ENCODE assay signal across 29 cellular contexts in the genomic region with DNA sequence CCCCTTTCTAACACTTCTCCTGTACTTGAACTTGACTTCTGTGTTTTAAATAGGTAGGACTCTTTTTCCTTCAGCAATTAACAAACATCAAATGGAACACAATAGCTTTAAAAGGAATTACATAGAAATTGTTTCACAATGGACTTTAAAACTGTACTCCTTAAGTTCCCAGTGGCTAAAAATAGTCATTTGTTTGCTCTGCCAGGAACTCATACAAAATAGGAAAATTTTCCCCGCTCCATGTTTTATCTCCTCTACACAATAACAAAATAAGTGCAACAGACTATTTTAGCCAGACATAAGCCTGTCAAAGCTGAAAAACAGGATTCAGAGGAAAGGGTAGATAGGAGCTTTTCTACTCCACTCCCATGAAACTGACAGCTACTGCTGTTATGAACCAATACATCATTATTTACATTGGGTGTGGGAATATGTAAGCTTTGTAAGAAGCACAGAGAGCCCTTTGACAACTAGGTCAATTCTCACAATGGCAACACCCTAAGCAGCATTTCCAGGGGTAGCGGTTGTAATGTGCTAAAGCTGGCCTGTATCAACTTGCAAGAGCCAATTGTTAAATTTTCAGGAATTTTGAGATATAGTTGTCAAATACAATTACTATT.
DNase-seq lines count a peak whose midpoint lies in the region; ATAC-seq and TF ChIP-seq lines count a peak whose summit lies in the region.
"Had no signal": no experiment of that assay in that cellular context is flagged by ENCODE, and none has a peak within 500 bp of the region (broad histone marks: within the 10 kb centered on the region; RNA-seq: fewer than 3 reads in every experiment).

No MANE protein-coding gene starts in this region.

- H3K27me3 Mint-ChIP-seq in natural killer cell (ENCODE audit: low read depth in 2 of 2): peaks cover 0 to 3% of the 10 kb centered on the region in 2 donors
- H3K27me3 Mint-ChIP-seq: CD4-positive, CD25-positive, alpha-beta regulatory T cell; stimulated activated memory B cell treated with anti-CD40 and anti-IgM and Interleukin-4, amounts not matched to agents 10 μg/mL and 1 μg/mL and 100 μg/mL, for 72 hours had no signal

- no peaks in the 10 kb centered on the region for H3K36me3 Mint-ChIP-seq in natural killer cell
- H3K36me3 Mint-ChIP-seq: CD4-positive, CD25-positive, alpha-beta regulatory T cell; immature natural killer cell; mesothelial cell of epicardium; stimulated activated memory B cell treated with anti-CD40 and anti-IgM and Interleukin-4, amounts not matched to agents 10 μg/mL and 1 μg/mL and 100 μg/mL, for 72 hours had no signal

- H3K4me3 Mint-ChIP-seq in natural killer cell: no peak overlapping the region
- H3K4me3 Mint-ChIP-seq: activated CD8-positive, alpha-beta T cell treated with anti-CD3 and anti-CD28 coated beads, Interleukin-2, amount 10 ng/mL, durations not matched to agents 7 days and 5 days; CD4-positive, CD25-positive, alpha-beta regulatory T cell; immature natural killer cell; mesothelial cell of epicardium; nephron; stimulated activated memory B cell treated with anti-CD40 and anti-IgM and Interleukin-4, amounts not matched to agents 10 μg/mL and 1 μg/mL and 100 μg/mL, for 72 hours; T-helper 1 cell treated with Interleukin-12 subunit alpha and Interleukin-12 subunit beta and Interleukin-4 antibody, amounts not matched to agents 30 μg/mL and 1 μg/mL, for 36 hours had no signal

- peaks cover 0 to 5% of the 10 kb centered on the region in 2 donors for H3K9me3 Mint-ChIP-seq in natural killer cell
- H3K9me3 Mint-ChIP-seq: T-helper 1 cell treated with Interleukin-12 subunit alpha and Interleukin-12 subunit beta and Interleukin-4 antibody, amounts not matched to agents 30 μg/mL and 1 μg/mL, for 36 hours had no signal

- no peak overlapping the region for H3K4me3 ChIP-seq in stomach smooth muscle (ENCODE audit: low read length in 2 of 2)
- H3K4me3 ChIP-seq: ovary, Peyer's patch, right atrium auricular region, testis had no signal

- intact Hi-C loops in natural killer cell (cut with micrococcal nuclease): no loop called here

- DNase-seq in NCI-H1105 (lab: John Stamatoyannopoulos, UW) (peak; percentile 5), NCI-H1105 treated with DMSO at 0.1 percent for 48 hours (lab: John Stamatoyannopoulos, UW) (no peak), NCI-H146 treated with DMSO at 0.1 percent for 48 hours (lab: John Stamatoyannopoulos, UW; ENCODE audit: unreplicated experiment) (peak; percentile 13), natural killer cell (no peak), NCI-H1436 (lab: John Stamatoyannopoulos, UW) (no peak)
- DNase-seq: 8988T; activated CD8-positive, alpha-beta T cell treated with anti-CD3 and anti-CD28 coated beads, Interleukin-2, amount 10 ng/mL, durations not matched to agents 7 days and 5 days; activated effector memory CD4-positive, alpha-beta T cell treated with anti-CD3 and anti-CD28 coated beads, Interleukin-2, amount 50 U/mL, for 16 hours; activated T-cell treated with anti-CD3 and anti-CD28 coated beads for 4 hours; CD4-positive, CD25-positive, alpha-beta regulatory T cell; foreskin melanocyte; GOT3; hippocampal formation; immature natural killer cell; NCI-H2081; NCI-H510A; ovary; Peyer's patch; stimulated activated CD4-positive, alpha-beta T cell treated with anti-CD3 and anti-CD28 coated beads, Interleukin-4, amount 100 ng/mL, for 1 hour; testis had no signal

- peak overlapping the region; percentile 1 for H3K27ac ChIP-seq in stomach smooth muscle (ENCODE audit: low read length)
- H3K27ac ChIP-seq: Peyer's patch, right atrium auricular region had no signal

- no peak overlapping the region for H3K27ac Mint-ChIP-seq in natural killer cell
- H3K27ac Mint-ChIP-seq: activated CD8-positive, alpha-beta T cell treated with anti-CD3 and anti-CD28 coated beads, Interleukin-2, amount 10 ng/mL, durations not matched to agents 7 days and 5 days; CD4-positive, CD25-positive, alpha-beta regulatory T cell; immature natural killer cell; mesothelial cell of epicardium; nephron; stimulated activated memory B cell treated with anti-CD40 and anti-IgM and Interleukin-4, amounts not matched to agents 10 μg/mL and 1 μg/mL and 100 μg/mL, for 72 hours; T-helper 1 cell treated with Interleukin-12 subunit alpha and Interleukin-12 subunit beta and Interleukin-4 antibody, amounts not matched to agents 30 μg/mL and 1 μg/mL, for 36 hours had no signal

- H3K27me3 ChIP-seq in stomach smooth muscle (ENCODE audit: control insufficient read depth in 1 of 2, insufficient read depth in 2 of 2, low read length in 2 of 2): no peaks in the 10 kb centered on the region
- H3K27me3 ChIP-seq: ovary, Peyer's patch, right atrium auricular region, testis had no signal

- no peaks in the 10 kb centered on the region for H3K9me3 ChIP-seq in stomach smooth muscle (ENCODE audit: control insufficient read depth in 2 of 2, low read length in 2 of 2)
- H3K9me3 ChIP-seq: ovary, Peyer's patch, right atrium auricular region, testis had no signal

- H3K4me1 Mint-ChIP-seq in natural killer cell: no peaks in the 10 kb centered on the region
- H3K4me1 Mint-ChIP-seq: CD4-positive, CD25-positive, alpha-beta regulatory T cell; immature natural killer cell; mesothelial cell of epicardium; nephron; stimulated activated memory B cell treated with anti-CD40 and anti-IgM and Interleukin-4, amounts not matched to agents 10 μg/mL and 1 μg/mL and 100 μg/mL, for 72 hours had no signal

- peak; percentile 98 for ATAC-seq in esophagus mucosa
- no peak for ATAC-seq in GM21825 (IDR thresholded peaks at IDR 0.05; ENCODE audit: unreplicated experiment)
- no peak for ATAC-seq in natural killer cell
- ATAC-seq: activated CD8-positive, alpha-beta T cell treated with anti-CD3 and anti-CD28 coated beads, Interleukin-2, amount 10 ng/mL, durations not matched to agents 7 days and 5 days; left lobe of liver; stimulated activated memory B cell treated with anti-CD40 and anti-IgM and Interleukin-4, amounts not matched to agents 10 μg/mL and 1 μg/mL and 100 μg/mL, for 72 hours had no signal

- H3K36me3 ChIP-seq in stomach smooth muscle (ENCODE audit: control insufficient read depth in 2 of 2, insufficient read depth in 2 of 2, low read length in 2 of 2): no peaks in the 10 kb centered on the region
- H3K36me3 ChIP-seq: ovary, Peyer's patch, right atrium auricular region had no signal

- H3K4me1 ChIP-seq in stomach smooth muscle (ENCODE audit: control insufficient read depth, insufficient read depth, low read length): peaks cover 2% of the 10 kb centered on the region
- H3K4me1 ChIP-seq: Peyer's patch, right atrium auricular region had no signal

- TF ChIP-seq CTCF in natural killer cell (IDR thresholded peaks at IDR 0.05): no peak

- H3K9ac ChIP-seq in stomach smooth muscle (ENCODE audit: low read length in 2 of 2): no peak overlapping the region

Comparison
In these comparisons a context has a peak if more than half of its experiments do, and no peak if none do; other contexts are left out.
1. DNase-seq: peak in NCI-H1105 (single experiment) and NCI-H146 treated with DMSO at 0.1 percent for 48 hours (single experiment); none in NCI-H1105 treated with DMSO at 0.1 percent for 48 hours (single experiment), natural killer cell (single experiment) and NCI-H1436 (single experiment).